In genomic region chr20:52905235-52905634, GRCh38 we compare ENCODE assay signal across 20 cellular contexts.
"Had no signal": no experiment of that assay in that cellular context is flagged by ENCODE, and none has a peak within 500 bp of the region (broad histone marks: within the 10 kb centered on the region; RNA-seq: fewer than 3 reads in every experiment).

No MANE protein-coding gene starts in this region.

- H3K36me3 Mint-ChIP-seq: natural killer cell, type B pancreatic cell had no signal

- H3K4me3 Mint-ChIP-seq: activated CD4-positive, alpha-beta T cell treated with anti-CD3 and anti-CD28 coated beads for 36 hours; activated T-cell treated with anti-CD3 and anti-CD28 coated beads, Interleukin-2, amount 50 U/mL, for 72 hours; natural killer cell; T-helper 2 cell treated with Interferon-gamma antibody and Interleukin-4, amounts not matched to agents 5 μg/mL and 100 μg/mL, for 36 hours; type B pancreatic cell had no signal

- H3K27ac Mint-ChIP-seq: activated CD4-positive, alpha-beta T cell treated with anti-CD3 and anti-CD28 coated beads for 36 hours; activated naive CD4-positive, alpha-beta T cell treated with anti-CD3 and anti-CD28 coated beads, Interleukin-2, amount 50 U/mL, for 72 hours; activated T-cell treated with anti-CD3 and anti-CD28 coated beads, Interleukin-2, amount 50 U/mL, for 72 hours; natural killer cell; T-helper 2 cell treated with Interferon-gamma antibody and Interleukin-4, amounts not matched to agents 5 μg/mL and 100 μg/mL, for 36 hours; type B pancreatic cell had no signal

- H3K9me3 Mint-ChIP-seq: natural killer cell; T-helper 2 cell treated with Interferon-gamma antibody and Interleukin-4, amounts not matched to agents 5 μg/mL and 100 μg/mL, for 36 hours; type B pancreatic cell had no signal

- DNase-seq: activated CD4-positive, alpha-beta T cell treated with anti-CD3 and anti-CD28 coated beads for 36 hours; activated CD4-positive, CD25-positive, alpha-beta regulatory T cell; activated naive CD4-positive, alpha-beta T cell; activated T-cell treated with anti-CD3 and anti-CD28 coated beads for 4 hours; activated T-cell treated with anti-CD3 and anti-CD28 coated beads, Interleukin-2, amount 50 U/mL, for 72 hours; central memory CD4-positive, alpha-beta T cell; foreskin fibroblast; heart left ventricle; hypothalamus; kidney glomerular epithelial cell; left lung; lower lobe of right lung; mesenchymal stem cell; natural killer cell; right lobe of liver; stimulated activated CD4-positive, alpha-beta T cell treated with anti-CD3 and anti-CD28 coated beads, Interleukin-2, amount 100 ng/mL, for 48 hours; stimulated activated naive CD8-positive, alpha-beta T cell treated with anti-CD3 and anti-CD28 coated beads, Interleukin-15, Interleukin-2, amounts not matched to agents 100 U/mL and 50 U/mL, for 24 hours had no signal

- H3K4me1 Mint-ChIP-seq: activated CD4-positive, alpha-beta T cell treated with anti-CD3 and anti-CD28 coated beads for 36 hours; natural killer cell had no signal
